1 cellular context compared by ENCODE assay signal in genomic region chr4:125313497-125313896, GRCh38.
TF ChIP-seq lines count a peak whose summit lies in the region.

No MANE protein-coding gene starts in this region.

TF ChIP-seq in K562, 482 proteins besides CTCF, POLR2A, EP300 and RAD21:
- TF ChIP-seq SMC3 (conservative IDR thresholded peaks at IDR 0.05; ENCODE audit: insufficient read depth, low read depth, low read length), result peak; percentile 74
- TF ChIP-seq ARID2 (IDR thresholded peaks at IDR 0.05), result peak; percentile 73; the same call in 1 of the 2 replicates
- no peak for TF ChIP-seq TOE1 (IDR thresholded peaks at IDR 0.05; ENCODE audit: borderline replicate concordance)
- TF ChIP-seq TOE1 (CRISPR knock-in tag; IDR thresholded peaks at IDR 0.05; ENCODE audit: borderline replicate concordance, low read depth), result no peak
- TF ChIP-seq NFE2 (IDR thresholded peaks at IDR 0.05; ENCODE audit: low read depth), result no peak
- TF ChIP-seq CC2D1A (IDR thresholded peaks at IDR 0.05), result peak; percentile 66; the same call in 1 of the 2 replicates
- TF ChIP-seq DEAF1 (CRISPR knock-in tag; IDR thresholded peaks at IDR 0.05), result peak; percentile 73
- no peak for TF ChIP-seq ATF1 (CRISPR knock-in tag; IDR thresholded peaks at IDR 0.05)
- TF ChIP-seq ATF1 (tag; IDR thresholded peaks at IDR 0.05), result 0 out of 2 replicates have a peak, but pooled peaks have one; percentile 32
- peak; percentile 82 for TF ChIP-seq CREM (IDR thresholded peaks at IDR 0.05; ENCODE audit: low read depth)
